ENCODE assay signal across 14 cellular contexts in the genomic region with DNA sequence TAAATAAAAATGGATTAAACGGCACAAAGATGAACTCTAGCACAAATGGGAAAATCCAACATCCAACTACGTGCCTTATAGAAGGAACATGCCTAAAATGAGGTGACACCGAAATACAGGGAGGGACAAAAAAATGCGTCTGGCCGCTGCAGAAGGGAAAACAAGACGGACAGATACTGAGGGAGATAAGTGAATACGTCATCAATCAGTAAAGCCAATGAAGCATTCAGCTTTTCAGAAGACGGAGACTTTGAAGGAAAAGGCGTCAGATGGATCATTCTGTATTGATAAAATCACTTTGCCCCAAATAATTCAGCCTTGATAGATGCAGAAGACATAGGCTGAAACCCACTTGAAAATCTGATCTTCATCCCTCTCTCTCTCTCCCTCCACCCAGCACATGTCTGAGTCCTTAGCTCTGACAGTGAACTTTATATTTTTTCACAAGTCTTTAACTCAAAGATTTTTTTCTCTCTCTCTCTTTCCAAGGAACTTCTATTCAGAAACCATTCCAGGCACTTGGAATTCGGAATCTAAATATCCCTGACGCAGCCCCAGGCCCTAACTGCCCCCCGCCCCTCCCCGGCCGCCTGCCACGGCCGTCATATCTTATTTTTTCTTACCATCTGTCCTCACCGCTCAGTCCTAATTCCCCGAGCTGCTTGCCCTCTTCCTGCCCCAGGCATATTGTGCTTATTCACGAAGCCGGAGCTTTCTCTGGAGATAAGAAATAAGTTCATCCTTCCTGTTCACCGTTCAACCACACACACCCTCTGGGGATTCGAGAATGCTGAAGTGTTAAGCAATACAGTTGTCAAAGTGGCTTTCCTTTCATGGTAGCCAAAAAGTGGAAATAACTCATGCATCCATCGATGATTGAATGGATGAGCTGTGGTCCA. TPM values are rescaled to one million over a fixed set of nuclear protein-coding genes. Genes with fewer than 3 reads are reported as not detected.
DNase-seq lines count a peak whose midpoint lies in the region; ATAC-seq lines count a peak whose summit lies in the region.
"Had no signal": no experiment of that assay in that cellular context is flagged by ENCODE, and none has a peak within 500 bp of the region (broad histone marks: within the 10 kb centered on the region; RNA-seq: fewer than 3 reads in every experiment).

No MANE protein-coding gene starts in this region.

- no peak overlapping the region for H3K27ac Mint-ChIP-seq in activated CD4-positive, alpha-beta T cell treated with anti-CD3 and anti-CD28 coated beads, Interleukin-2, amount 10 ng/mL, durations not matched to agents 7 days and 5 days
- H3K27ac Mint-ChIP-seq: WTC11 had no signal

- H3K4me1 Mint-ChIP-seq in activated CD4-positive, alpha-beta T cell treated with anti-CD3 and anti-CD28 coated beads, Interleukin-2, amount 10 ng/mL, durations not matched to agents 7 days and 5 days: no peaks in the 10 kb centered on the region

- ATAC-seq in sciatic nerve (peak; percentile 79), GM18502 (IDR thresholded peaks at IDR 0.05; ENCODE audit: poor library complexity, unreplicated experiment) (no peak)
- ATAC-seq: pancreas, WTC11 had no signal

- CTCF ChIA-PET in activated CD4-positive, alpha-beta T cell treated with anti-CD3 and anti-CD28 coated beads, Interleukin-2, amount 10 ng/mL, durations not matched to agents 7 days and 5 days (lab: Charles Lee): interaction anchor here (1.3 kb wide), 1 partner anchor 20 kb away, joined by 3 read pairs; no protein-coding TSS in a partner anchor

- H3K4me3 Mint-ChIP-seq in activated CD4-positive, alpha-beta T cell treated with anti-CD3 and anti-CD28 coated beads, Interleukin-2, amount 10 ng/mL, durations not matched to agents 7 days and 5 days: no peak overlapping the region
- H3K4me3 Mint-ChIP-seq: WTC11 had no signal

- no peaks in the 10 kb centered on the region for H3K9me3 Mint-ChIP-seq in activated CD4-positive, alpha-beta T cell treated with anti-CD3 and anti-CD28 coated beads, Interleukin-2, amount 10 ng/mL, durations not matched to agents 7 days and 5 days
- H3K9me3 Mint-ChIP-seq: WTC11 had no signal

- DNase-seq in DMS 273 (lab: John Stamatoyannopoulos, UW; ENCODE audit: unreplicated experiment) (peak; percentile 21), DMS 273 treated with DMSO at 0.1 percent for 48 hours (lab: John Stamatoyannopoulos, UW) (no peak), NOMO-1 (lab: John Stamatoyannopoulos, UW; ENCODE audit: unreplicated experiment in 2 of 2) (peak; percentile 54 to 70), amniotic epithelial cell (ENCODE audit: low read depth) (peak; percentile 81), sciatic nerve (ENCODE audit: low spot score) (no peak), GM19240 (ENCODE audit: insufficient read length, low spot score) (no peak)
- DNase-seq in activated CD4-positive, alpha-beta T cell treated with anti-CD3 and anti-CD28 coated beads, Interleukin-2, amount 10 ng/mL, durations not matched to agents 7 days and 5 days: no peak
- DNase-seq: midbrain, NCI-H1105 treated with DMSO at 0.1 percent for 48 hours, NCI-H510A, pancreas, SHP77 had no signal

- no peaks in the 10 kb centered on the region for H3K36me3 Mint-ChIP-seq in activated CD4-positive, alpha-beta T cell treated with anti-CD3 and anti-CD28 coated beads, Interleukin-2, amount 10 ng/mL, durations not matched to agents 7 days and 5 days (ENCODE audit: low read depth)
- H3K36me3 Mint-ChIP-seq: WTC11 had no signal

- intact Hi-C loops in sciatic nerve (cut with DNase I): no loop called here

- POLR2A ChIA-PET in activated CD4-positive, alpha-beta T cell treated with anti-CD3 and anti-CD28 coated beads, Interleukin-2, amount 10 ng/mL, durations not matched to agents 7 days and 5 days (lab: Charles Lee): no interaction called here

- peaks cover 21% of the 10 kb centered on the region for H3K27me3 Mint-ChIP-seq in activated CD4-positive, alpha-beta T cell treated with anti-CD3 and anti-CD28 coated beads, Interleukin-2, amount 10 ng/mL, durations not matched to agents 7 days and 5 days

RNA-seq across cellular contexts. Expression of gene RFLNA, which starts 35.5 kb away (rescaled TPM):
- total RNA-seq in sciatic nerve: 28.1 TPM
- not detected for total RNA-seq in activated CD4-positive, alpha-beta T cell treated with anti-CD3 and anti-CD28 coated beads, Interleukin-2, amount 10 ng/mL, durations not matched to agents 7 days and 5 days

Comparison
In these comparisons a context has a peak if more than half of its experiments do, and no peak if none do; other contexts are left out.
1. DNase-seq: peak in DMS 273 (single experiment), NOMO-1 (2 of 2) and amniotic epithelial cell (single experiment); none in DMS 273 treated with DMSO at 0.1 percent for 48 hours (single experiment), sciatic nerve (single experiment), GM19240 (single experiment) and activated CD4-positive, alpha-beta T cell treated with anti-CD3 and anti-CD28 coated beads, Interleukin-2, amount 10 ng/mL, durations not matched to agents 7 days and 5 days (single experiment).
2. RNA of gene RFLNA, which starts 35.5 kb away (total RNA-seq): 28.1 TPM in sciatic nerve (single experiment); not detected in activated CD4-positive, alpha-beta T cell treated with anti-CD3 and anti-CD28 coated beads, Interleukin-2, amount 10 ng/mL, durations not matched to agents 7 days and 5 days; every median in the first group is over 10 times any median in the second.